8 cellular contexts compared by ENCODE assay signal in the genomic region with DNA sequence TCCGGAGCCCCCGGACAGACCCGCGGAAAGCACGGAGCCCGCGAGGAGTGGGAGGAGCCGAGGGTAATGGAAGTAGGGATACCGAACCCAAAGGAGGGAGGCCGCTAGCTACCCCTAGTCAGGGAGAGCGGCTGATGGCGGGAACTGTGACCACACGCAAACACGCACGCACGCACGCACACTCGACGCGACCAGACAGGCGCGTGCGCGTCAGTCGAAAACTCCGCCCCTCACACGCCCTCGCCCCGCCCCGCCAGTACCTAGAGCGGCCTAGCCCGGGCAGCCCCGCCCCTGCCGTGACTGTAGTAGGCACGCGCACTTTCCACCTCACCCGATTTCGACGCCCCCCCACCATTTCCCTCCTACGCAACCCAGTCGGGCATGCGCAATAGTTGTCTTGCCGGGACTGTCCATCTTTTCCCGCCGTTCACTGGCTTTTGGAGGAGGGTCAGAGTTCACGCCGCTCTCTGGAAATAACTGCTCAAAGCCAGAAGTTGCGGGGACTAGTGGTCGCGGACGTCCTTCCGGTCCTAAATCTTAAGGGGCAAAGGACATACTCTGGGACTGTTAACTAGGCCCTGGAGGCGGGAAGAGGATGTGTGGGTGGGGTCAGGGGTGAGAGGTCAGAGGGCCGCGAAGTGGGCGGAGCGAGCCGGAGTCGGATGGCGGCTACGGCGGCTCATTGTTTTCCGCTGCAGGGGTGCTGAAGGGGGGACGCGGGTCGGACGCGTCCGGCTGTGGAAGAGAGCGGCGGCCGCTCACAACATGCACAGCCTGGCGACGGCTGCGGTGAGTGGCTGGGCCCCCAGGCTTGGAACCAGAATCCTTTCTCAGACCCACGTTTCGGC. TPM values are rescaled to one million over a fixed set of nuclear protein-coding genes. Genes with fewer than 3 reads are reported as not detected.
A peak's percentile ranks its signal among the peaks of the same experiment; 100 is the strongest.
DNase-seq lines count a peak whose midpoint lies in the region; ATAC-seq and TF ChIP-seq lines count a peak whose summit lies in the region.

A gene with protein sequence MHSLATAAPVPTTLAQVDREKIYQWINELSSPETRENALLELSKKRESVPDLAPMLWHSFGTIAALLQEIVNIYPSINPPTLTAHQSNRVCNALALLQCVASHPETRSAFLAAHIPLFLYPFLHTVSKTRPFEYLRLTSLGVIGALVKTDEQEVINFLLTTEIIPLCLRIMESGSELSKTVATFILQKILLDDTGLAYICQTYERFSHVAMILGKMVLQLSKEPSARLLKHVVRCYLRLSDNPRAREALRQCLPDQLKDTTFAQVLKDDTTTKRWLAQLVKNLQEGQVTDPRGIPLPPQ (plus strand): TSS at position 650 of the 848 bp plus-strand sequence. CDS start 116 bp downstream, at position 766.
A gene with protein sequence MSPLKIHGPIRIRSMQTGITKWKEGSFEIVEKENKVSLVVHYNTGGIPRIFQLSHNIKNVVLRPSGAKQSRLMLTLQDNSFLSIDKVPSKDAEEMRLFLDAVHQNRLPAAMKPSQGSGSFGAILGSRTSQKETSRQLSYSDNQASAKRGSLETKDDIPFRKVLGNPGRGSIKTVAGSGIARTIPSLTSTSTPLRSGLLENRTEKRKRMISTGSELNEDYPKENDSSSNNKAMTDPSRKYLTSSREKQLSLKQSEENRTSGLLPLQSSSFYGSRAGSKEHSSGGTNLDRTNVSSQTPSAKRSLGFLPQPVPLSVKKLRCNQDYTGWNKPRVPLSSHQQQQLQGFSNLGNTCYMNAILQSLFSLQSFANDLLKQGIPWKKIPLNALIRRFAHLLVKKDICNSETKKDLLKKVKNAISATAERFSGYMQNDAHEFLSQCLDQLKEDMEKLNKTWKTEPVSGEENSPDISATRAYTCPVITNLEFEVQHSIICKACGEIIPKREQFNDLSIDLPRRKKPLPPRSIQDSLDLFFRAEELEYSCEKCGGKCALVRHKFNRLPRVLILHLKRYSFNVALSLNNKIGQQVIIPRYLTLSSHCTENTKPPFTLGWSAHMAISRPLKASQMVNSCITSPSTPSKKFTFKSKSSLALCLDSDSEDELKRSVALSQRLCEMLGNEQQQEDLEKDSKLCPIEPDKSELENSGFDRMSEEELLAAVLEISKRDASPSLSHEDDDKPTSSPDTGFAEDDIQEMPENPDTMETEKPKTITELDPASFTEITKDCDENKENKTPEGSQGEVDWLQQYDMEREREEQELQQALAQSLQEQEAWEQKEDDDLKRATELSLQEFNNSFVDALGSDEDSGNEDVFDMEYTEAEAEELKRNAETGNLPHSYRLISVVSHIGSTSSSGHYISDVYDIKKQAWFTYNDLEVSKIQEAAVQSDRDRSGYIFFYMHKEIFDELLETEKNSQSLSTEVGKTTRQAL (minus strand): TSS at position 162 of the 848 bp plus-strand sequence. CDS start 9,698 bp downstream, outside the sequence.

- 0% methylated on average over 69 to 77 of the region's 77 CpGs for WGBS in lung, 2 donors

- H3K27me3 Mint-ChIP-seq in CD8-positive, alpha-beta T cell (ENCODE audit: low read depth), result no peaks in the 10 kb centered on the region

- CTCF ChIA-PET in CD8-positive, alpha-beta T cell (lab: Charles Lee), result no interaction called here

- no peak for TF ChIP-seq CTCF in CD8-positive, alpha-beta T cell (IDR thresholded peaks at IDR 0.05)
- no peak for TF ChIP-seq CTCF in lung (IDR thresholded peaks at IDR 0.05; ENCODE audit: control extremely low read depth, extremely low read depth)

- H3K36me3 Mint-ChIP-seq in CD8-positive, alpha-beta T cell, result peaks cover 50% of the 10 kb centered on the region

- no peaks in the 10 kb centered on the region for H3K27me3 ChIP-seq in CD8-positive, alpha-beta T cell (ENCODE audit: insufficient read depth, low read length)
- H3K27me3 ChIP-seq in lung (ENCODE audit: control insufficient read depth, insufficient read depth), result no peaks in the 10 kb centered on the region

- H3K4me1 ChIP-seq in CD8-positive, alpha-beta T cell (ENCODE audit: insufficient read depth, low read length), result peaks cover 45% of the 10 kb centered on the region
- peaks cover 3 to 10% of the 10 kb centered on the region in 2 donors for H3K4me1 ChIP-seq in lung (ENCODE audit: control insufficient read depth in 2 of 2, insufficient read depth in 2 of 2, low read length in 2 of 2)

- peak; percentile 99 to 100 (median 100) for DNase-seq in CD8-positive, alpha-beta T cell
- DNase-seq in HS-27A (ENCODE audit: low read depth) (peak; percentile 79), NK-92 (lab: John Stamatoyannopoulos, UW; ENCODE audit: unreplicated experiment) (peak; percentile 98), lung (ENCODE audit: low spot score) (peak; percentile 100)
- DNase-seq in activated CD8-positive, alpha-beta memory T cell treated with anti-CD3 and anti-CD28 coated beads for 1 hour (ENCODE audit: extremely low read depth in 1 of 2, low read depth in 1 of 2), result peak; percentile 99 to 100
- DNase-seq in effector CD4-positive, alpha-beta T cell, result peak; percentile 100
- DNase-seq in stimulated activated CD4-positive, alpha-beta T cell treated with anti-CD3 and anti-CD28 coated beads, TNF-alpha, amount 100 ng/mL, for 4 hours (ENCODE audit: low read depth in 3 of 3), result peak; percentile 100

- peak within 1 kb of the TSS; percentile 96 for H3K4me3 Mint-ChIP-seq in CD8-positive, alpha-beta T cell

- H3K27ac Mint-ChIP-seq in CD8-positive, alpha-beta T cell, result peak within 1 kb of the TSS; percentile 98

- H3K27ac ChIP-seq in CD8-positive, alpha-beta T cell (ENCODE audit: low read depth, low read length), result peak within 1 kb of the TSS; percentile 91
- peak within 1 kb of the TSS; percentile 90 to 96 for H3K27ac ChIP-seq in lung (ENCODE audit: low read depth in 1 of 2, low read length in 1 of 2)

- peaks cover 6% of the 10 kb centered on the region for H3K36me3 ChIP-seq in CD8-positive, alpha-beta T cell (ENCODE audit: insufficient read depth, low read length)
- peaks cover 3 to 12% of the 10 kb centered on the region in 2 donors for H3K36me3 ChIP-seq in lung (ENCODE audit: control insufficient read depth in 2 of 2, insufficient read depth in 2 of 2, low read length in 2 of 2)

- peak within 1 kb of the TSS; percentile 84 for H3K4me3 ChIP-seq in CD8-positive, alpha-beta T cell (ENCODE audit: low read depth, low read length)
- H3K4me3 ChIP-seq in lung, result peak within 1 kb of the TSS; percentile 91

- H3K9me3 Mint-ChIP-seq in CD8-positive, alpha-beta T cell, result no peaks in the 10 kb centered on the region

- no peaks in the 10 kb centered on the region for H3K9me3 ChIP-seq in CD8-positive, alpha-beta T cell (ENCODE audit: low read length)
- no peaks in the 10 kb centered on the region for H3K9me3 ChIP-seq in lung (ENCODE audit: control insufficient read depth in 2 of 2, insufficient read depth in 1 of 2, low read length in 1 of 2)

- peak; percentile 90 for ATAC-seq in CD8-positive, alpha-beta T cell
- ATAC-seq in GM19467 (IDR thresholded peaks at IDR 0.05; ENCODE audit: unreplicated experiment), result peak; percentile 72
- ATAC-seq in lung (ENCODE audit: insufficient read depth, low FRiP score), result peak; percentile 97

- peaks cover 63% of the 10 kb centered on the region for H3K4me1 Mint-ChIP-seq in CD8-positive, alpha-beta T cell (ENCODE audit: low read depth)

- POLR2A ChIA-PET in CD8-positive, alpha-beta T cell (lab: Charles Lee), result interaction anchor here (1.0 to 1.2 kb wide), 2 partner anchors 172 to 608 kb away, joined by 3 to 4 read pairs; a partner anchor contains a TSS

- intact Hi-C loops in CD8-positive, alpha-beta T cell (cut with DNase I, micrococcal nuclease), result loop anchor here (1.0 to 5.0 kb wide), 16 partner anchors 91 to 1029 kb away; a partner anchor contains a TSS

RNA-seq across cellular contexts. Expression of the first gene that starts in this region (rescaled TPM):
- total RNA-seq in CD8-positive, alpha-beta T cell, result 10 to 100 TPM; 73.9 to 79.3 TPM
- total RNA-seq in lung, result 10 to 100 TPM; 37.7 to 39.9 TPM
- 10 to 100 TPM; 18.0 to 24.7 TPM for polyA plus RNA-seq in lung

RNA-seq across cellular contexts. Expression of the second gene that starts in this region (rescaled TPM):
- total RNA-seq in CD8-positive, alpha-beta T cell, result 10 to 100 TPM; 22.8 to 23.2 TPM
- total RNA-seq in lung, result 10 to 100 TPM; 13.6 to 23.5 TPM
- 1 to 10 TPM; 2.6 to 2.7 TPM for polyA plus RNA-seq in lung

Comparison
In these comparisons a context has a peak if more than half of its experiments do, and no peak if none do; other contexts are left out.
1. Peak in every context shown above with its lines: DNase-seq, ATAC-seq, H3K4me3 ChIP-seq and H3K27ac ChIP-seq.